8 cellular contexts compared by ENCODE assay signal in the genomic region with DNA sequence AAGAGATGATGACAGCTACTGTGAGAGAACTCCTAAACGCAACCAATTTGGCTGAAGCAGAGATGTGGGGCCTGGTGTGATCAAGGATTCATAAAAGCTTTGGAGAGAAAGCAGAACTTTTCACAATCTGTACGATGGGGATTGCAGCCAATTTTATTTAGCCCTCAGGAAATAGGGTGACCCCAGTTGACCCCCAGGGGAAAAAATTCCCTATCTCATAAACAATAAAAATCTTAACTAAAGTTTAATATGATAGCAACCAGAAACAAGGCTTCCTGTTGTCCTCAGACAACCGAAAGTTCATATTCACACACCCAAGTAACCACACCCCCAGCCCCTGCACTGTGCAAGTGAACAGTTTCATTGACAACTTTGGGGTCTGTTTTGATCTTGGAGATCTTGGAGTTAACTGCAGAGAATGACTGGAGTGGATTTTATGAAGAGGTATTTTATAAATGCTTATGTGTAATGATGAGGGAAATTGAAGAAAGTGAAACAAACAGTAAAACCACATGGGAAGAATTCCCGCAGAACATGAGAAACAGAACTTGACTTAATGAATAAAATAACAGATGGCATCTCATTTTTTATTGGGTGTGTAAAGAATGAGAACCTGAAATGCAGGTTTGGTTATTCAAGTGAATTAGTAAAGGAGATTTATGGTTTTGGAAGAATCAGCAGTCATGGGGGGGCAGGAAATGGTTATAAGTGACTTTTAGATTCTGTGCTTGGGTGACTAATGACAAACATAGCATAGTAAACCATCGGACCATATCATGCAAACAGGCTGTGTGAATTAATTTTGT.
DNase-seq lines count a peak whose midpoint lies in the region; ATAC-seq and TF ChIP-seq lines count a peak whose summit lies in the region.

No MANE protein-coding gene starts in this region.

- H3K27ac Mint-ChIP-seq in MCF 10A (ENCODE audit: low read depth, unreplicated experiment): no peak overlapping the region

- H3K27ac ChIP-seq in osteoblast (ENCODE audit: low read depth, low read length): no peak overlapping the region

- H3K9me3 ChIP-seq in osteoblast (ENCODE audit: low read depth, low read length) (no peaks in the 10 kb centered on the region), BE2C (no peaks in the 10 kb centered on the region)

- POLR2A ChIA-PET in MCF 10A (lab: Yijun Ruan, JAX): interaction anchor here (0.6 to 2.0 kb wide), 7 partner anchors 10 to 412 kb away, joined by 3 to 7 read pairs (median 4); no protein-coding TSS in a partner anchor

- peaks cover 3% of the 10 kb centered on the region for H3K4me1 Mint-ChIP-seq in MCF 10A (ENCODE audit: insufficient read depth, unreplicated experiment)

- no peaks in the 10 kb centered on the region for H3K27me3 Mint-ChIP-seq in MCF 10A (ENCODE audit: insufficient read depth, unreplicated experiment)

- H3K27me3 ChIP-seq in osteoblast (ENCODE audit: insufficient read depth, low read length) (peaks cover 6% of the 10 kb centered on the region), BE2C (no peaks in the 10 kb centered on the region)

- peak; percentile 75 for ATAC-seq in GM19463 (IDR thresholded peaks at IDR 0.05; ENCODE audit: unreplicated experiment)
- peak; percentile 57 for ATAC-seq in HG03520 (IDR thresholded peaks at IDR 0.05; ENCODE audit: unreplicated experiment)

- H4K20me1 ChIP-seq in osteoblast (ENCODE audit: insufficient read depth, low read length): no peaks in the 10 kb centered on the region

- no peak overlapping the region for H3K4me3 Mint-ChIP-seq in MCF 10A (ENCODE audit: unreplicated experiment)

- no peaks in the 10 kb centered on the region for H3K36me3 Mint-ChIP-seq in MCF 10A (ENCODE audit: insufficient read depth, unreplicated experiment)

- H3K4me3 ChIP-seq in osteoblast (ENCODE audit: insufficient read depth, low read length) (no peak overlapping the region), BE2C (ENCODE audit: low read depth, low read length) (no peak overlapping the region)

- H3K79me2 ChIP-seq in osteoblast (ENCODE audit: insufficient read depth, low read length): no peaks in the 10 kb centered on the region

- BruUV-seq in MCF 10A (replicated peaks; lab: Mats Ljungman, UMichigan): no TSS peak

- intact Hi-C loops in MCF 10A (cut with micrococcal nuclease): no loop called here

- H3K4me1 ChIP-seq in osteoblast (ENCODE audit: insufficient read depth, low read length) (no peaks in the 10 kb centered on the region), BE2C (peaks cover 3% of the 10 kb centered on the region; the same call in 1 of the 2 replicates)

- no peak for TF ChIP-seq CTCF in MCF 10A (IDR thresholded peaks at IDR 0.05; ENCODE audit: unreplicated experiment)
- no peak for TF ChIP-seq CTCF in osteoblast (IDR thresholded peaks at IDR 0.05; ENCODE audit: extremely low read depth, low read depth, low read length)
- TF ChIP-seq CTCF in BE2C (IDR thresholded peaks at IDR 0.05; ENCODE audit: low read depth, low read length): no peak

- no peak overlapping the region for H2AFZ ChIP-seq in osteoblast (ENCODE audit: low read length)

- DNase-seq in DMS79 treated with DMSO at 0.1 percent for 48 hours (lab: John Stamatoyannopoulos, UW) (peak; percentile 70), MCF 10A (ENCODE audit: unreplicated experiment) (peak; percentile 37), osteoblast (ENCODE audit: insufficient read length, low spot score, missing footprints) (no peak), GM19240 (ENCODE audit: insufficient read length, low spot score) (no peak), BE2C (no peak), pons (ENCODE audit: low spot score) (no peak)

- no peaks in the 10 kb centered on the region for H3K9me3 Mint-ChIP-seq in MCF 10A (ENCODE audit: unreplicated experiment)

- H3K4me2 ChIP-seq in osteoblast (ENCODE audit: insufficient read depth, low read length): peak overlapping the region; percentile 61

- CTCF ChIA-PET in MCF 10A (lab: Yijun Ruan, JAX): interaction anchor here (0.5 to 2.5 kb wide), 14 partner anchors 13 to 1140 kb away, joined by 3 to 20 read pairs (median 3); no protein-coding TSS in a partner anchor

- H3K36me3 ChIP-seq in osteoblast (ENCODE audit: insufficient read depth, low read length): no peaks in the 10 kb centered on the region
- H3K36me3 ChIP-seq in BE2C: no peaks in the 10 kb centered on the region

Comparison
In these comparisons a context has a peak if more than half of its experiments do, and no peak if none do; other contexts are left out.
1. DNase-seq: peak in DMS79 treated with DMSO at 0.1 percent for 48 hours (single experiment) and MCF 10A (single experiment); none in osteoblast (single experiment), GM19240 (single experiment), BE2C (single experiment) and pons (single experiment).